ENCODE assay signal across 1 cellular context in genomic region chr6:14144678-14145113, GRCh38.
TF ChIP-seq lines count a peak whose summit lies in the region.

No MANE protein-coding gene starts in this region.

TF ChIP-seq in HEK293, 187 proteins besides CTCF, POLR2A, EP300 and RAD21 (continued from another document):
- peak; percentile 57 for TF ChIP-seq PRDM10 (tag by site-specific recombination; IDR thresholded peaks at IDR 0.05)
- TF ChIP-seq ZFP41 (tag by site-specific recombination; IDR thresholded peaks at IDR 0.05; ENCODE audit: borderline replicate concordance): no peak
- TF ChIP-seq ZNF76 (tag by site-specific recombination; IDR thresholded peaks at IDR 0.05; ENCODE audit: borderline replicate concordance, low read depth): no peak
- TF ChIP-seq ZFHX2 (tag by site-specific recombination; conservative IDR thresholded peaks at IDR 0.05): no peak
- TF ChIP-seq ZNF785 (tag by site-specific recombination; IDR thresholded peaks at IDR 0.05): no peak
- peak; percentile 73 for TF ChIP-seq GLIS2 (tag by site-specific recombination; IDR thresholded peaks at IDR 0.05)
- TF ChIP-seq ZNF148 (tag by site-specific recombination; IDR thresholded peaks at IDR 0.05; ENCODE audit: borderline replicate concordance): no peak
- TF ChIP-seq ZNF248 (tag by site-specific recombination; IDR thresholded peaks at IDR 0.05): no peak
- peak; percentile 73 for TF ChIP-seq ZNF654 (tag by site-specific recombination; IDR thresholded peaks at IDR 0.05; ENCODE audit: low read depth)
- TF ChIP-seq ZFP69B (tag by site-specific recombination; IDR thresholded peaks at IDR 0.05): 0 out of 2 replicates have a peak, but pooled peaks have one; percentile 22
- no peak for TF ChIP-seq ZNF350 (tag by site-specific recombination; IDR thresholded peaks at IDR 0.05)
- no peak for TF ChIP-seq SCRT1 (tag by site-specific recombination; IDR thresholded peaks at IDR 0.05; ENCODE audit: borderline replicate concordance)
- no peak for TF ChIP-seq ZNF133 (tag by site-specific recombination; IDR thresholded peaks at IDR 0.05)
- TF ChIP-seq ZBTB17 (tag by site-specific recombination; IDR thresholded peaks at IDR 0.05): peak; percentile 67
- TF ChIP-seq ZNF560 (tag by site-specific recombination; IDR thresholded peaks at IDR 0.05; ENCODE audit: borderline replicate concordance): no peak
- no peak for TF ChIP-seq ZNF558 (tag by site-specific recombination; IDR thresholded peaks at IDR 0.05)
- TF ChIP-seq ZNF777 (tag by site-specific recombination; IDR thresholded peaks at IDR 0.05; ENCODE audit: borderline replicate concordance): no peak
- TF ChIP-seq, protein P1, sequence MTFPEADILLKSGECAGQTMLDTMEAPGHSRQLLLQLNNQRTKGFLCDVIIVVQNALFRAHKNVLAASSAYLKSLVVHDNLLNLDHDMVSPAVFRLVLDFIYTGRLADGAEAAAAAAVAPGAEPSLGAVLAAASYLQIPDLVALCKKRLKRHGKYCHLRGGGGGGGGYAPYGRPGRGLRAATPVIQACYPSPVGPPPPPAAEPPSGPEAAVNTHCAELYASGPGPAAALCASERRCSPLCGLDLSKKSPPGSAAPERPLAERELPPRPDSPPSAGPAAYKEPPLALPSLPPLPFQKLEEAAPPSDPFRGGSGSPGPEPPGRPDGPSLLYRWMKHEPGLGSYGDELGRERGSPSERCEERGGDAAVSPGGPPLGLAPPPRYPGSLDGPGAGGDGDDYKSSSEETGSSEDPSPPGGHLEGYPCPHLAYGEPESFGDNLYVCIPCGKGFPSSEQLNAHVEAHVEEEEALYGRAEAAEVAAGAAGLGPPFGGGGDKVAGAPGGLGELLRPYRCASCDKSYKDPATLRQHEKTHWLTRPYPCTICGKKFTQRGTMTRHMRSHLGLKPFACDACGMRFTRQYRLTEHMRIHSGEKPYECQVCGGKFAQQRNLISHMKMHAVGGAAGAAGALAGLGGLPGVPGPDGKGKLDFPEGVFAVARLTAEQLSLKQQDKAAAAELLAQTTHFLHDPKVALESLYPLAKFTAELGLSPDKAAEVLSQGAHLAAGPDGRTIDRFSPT (tag by site-specific recombination; IDR thresholded peaks at IDR 0.05): no peak
- TF ChIP-seq, protein P2, sequence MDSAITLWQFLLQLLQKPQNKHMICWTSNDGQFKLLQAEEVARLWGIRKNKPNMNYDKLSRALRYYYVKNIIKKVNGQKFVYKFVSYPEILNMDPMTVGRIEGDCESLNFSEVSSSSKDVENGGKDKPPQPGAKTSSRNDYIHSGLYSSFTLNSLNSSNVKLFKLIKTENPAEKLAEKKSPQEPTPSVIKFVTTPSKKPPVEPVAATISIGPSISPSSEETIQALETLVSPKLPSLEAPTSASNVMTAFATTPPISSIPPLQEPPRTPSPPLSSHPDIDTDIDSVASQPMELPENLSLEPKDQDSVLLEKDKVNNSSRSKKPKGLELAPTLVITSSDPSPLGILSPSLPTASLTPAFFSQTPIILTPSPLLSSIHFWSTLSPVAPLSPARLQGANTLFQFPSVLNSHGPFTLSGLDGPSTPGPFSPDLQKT (IDR thresholded peaks at IDR 0.05; ENCODE audit: borderline replicate concordance, low read depth, low read length): no peak
- no peak for TF ChIP-seq ZNF571 (tag by site-specific recombination; IDR thresholded peaks at IDR 0.05)
- no peak for TF ChIP-seq ZNF624 (tag by site-specific recombination; IDR thresholded peaks at IDR 0.05)
- TF ChIP-seq ZFP37 (tag by site-specific recombination; IDR thresholded peaks at IDR 0.05): no peak
- TF ChIP-seq ZNF394 (tag by site-specific recombination; IDR thresholded peaks at IDR 0.05; ENCODE audit: borderline replicate concordance): no peak
- TF ChIP-seq ZXDB (tag by site-specific recombination; IDR thresholded peaks at IDR 0.05): no peak
- TF ChIP-seq ZNF302 (tag by site-specific recombination; IDR thresholded peaks at IDR 0.05; ENCODE audit: low read depth): no peak
- TF ChIP-seq KLF10 (tag by site-specific recombination; IDR thresholded peaks at IDR 0.05): no peak
- no peak for TF ChIP-seq ZSCAN16 (tag by site-specific recombination; IDR thresholded peaks at IDR 0.05)
- TF ChIP-seq, protein P3, sequence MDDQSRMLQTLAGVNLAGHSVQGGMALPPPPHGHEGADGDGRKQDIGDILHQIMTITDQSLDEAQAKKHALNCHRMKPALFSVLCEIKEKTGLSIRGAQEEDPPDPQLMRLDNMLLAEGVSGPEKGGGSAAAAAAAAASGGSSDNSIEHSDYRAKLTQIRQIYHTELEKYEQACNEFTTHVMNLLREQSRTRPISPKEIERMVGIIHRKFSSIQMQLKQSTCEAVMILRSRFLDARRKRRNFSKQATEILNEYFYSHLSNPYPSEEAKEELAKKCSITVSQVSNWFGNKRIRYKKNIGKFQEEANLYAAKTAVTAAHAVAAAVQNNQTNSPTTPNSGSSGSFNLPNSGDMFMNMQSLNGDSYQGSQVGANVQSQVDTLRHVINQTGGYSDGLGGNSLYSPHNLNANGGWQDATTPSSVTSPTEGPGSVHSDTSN (CRISPR knock-in tag; IDR thresholded peaks at IDR 0.05): 0 out of 2 replicates have a peak, but pooled peaks have one; percentile 45
- no peak for TF ChIP-seq ZNF23 (tag by site-specific recombination; IDR thresholded peaks at IDR 0.05; ENCODE audit: borderline replicate concordance)
- no peak for TF ChIP-seq ZSCAN18 (tag by site-specific recombination; IDR thresholded peaks at IDR 0.05)
- TF ChIP-seq PATZ1 (tag by site-specific recombination; IDR thresholded peaks at IDR 0.05): no peak
- no peak for TF ChIP-seq ZNF677 (tag by site-specific recombination; IDR thresholded peaks at IDR 0.05)
- no peak for TF ChIP-seq PRDM2 (tag by site-specific recombination; IDR thresholded peaks at IDR 0.05; ENCODE audit: borderline replicate concordance)
- no peak for TF ChIP-seq ZNF473 (tag by site-specific recombination; IDR thresholded peaks at IDR 0.05)
- TF ChIP-seq ZNF416 (tag by site-specific recombination; IDR thresholded peaks at IDR 0.05): no peak
- TF ChIP-seq ZNF174 (tag by site-specific recombination; IDR thresholded peaks at IDR 0.05): no peak
- TF ChIP-seq, protein P4, sequence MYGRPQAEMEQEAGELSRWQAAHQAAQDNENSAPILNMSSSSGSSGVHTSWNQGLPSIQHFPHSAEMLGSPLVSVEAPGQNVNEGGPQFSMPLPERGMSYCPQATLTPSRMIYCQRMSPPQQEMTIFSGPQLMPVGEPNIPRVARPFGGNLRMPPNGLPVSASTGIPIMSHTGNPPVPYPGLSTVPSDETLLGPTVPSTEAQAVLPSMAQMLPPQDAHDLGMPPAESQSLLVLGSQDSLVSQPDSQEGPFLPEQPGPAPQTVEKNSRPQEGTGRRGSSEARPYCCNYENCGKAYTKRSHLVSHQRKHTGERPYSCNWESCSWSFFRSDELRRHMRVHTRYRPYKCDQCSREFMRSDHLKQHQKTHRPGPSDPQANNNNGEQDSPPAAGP (tag by site-specific recombination; IDR thresholded peaks at IDR 0.05): no peak
- TF ChIP-seq ZNF433 (tag by site-specific recombination; IDR thresholded peaks at IDR 0.05; ENCODE audit: low read depth): no peak
